Comparison of ENCODE assay signal across 30 cellular contexts in genomic region chr1:55932402-55932801, GRCh38.
"Had no signal": no experiment of that assay in that cellular context is flagged by ENCODE, and none has a peak within 500 bp of the region (broad histone marks: within the 10 kb centered on the region; RNA-seq: fewer than 3 reads in every experiment).

No MANE protein-coding gene starts in this region.

- H3K9me3 ChIP-seq: neutrophil, pancreas, prostate gland, right atrium auricular region, right lobe of liver, sigmoid colon, suprapubic skin, thoracic aorta, thyroid gland, tibial nerve, upper lobe of right lung, uterus had no signal

- ATAC-seq: naive thymus-derived CD8-positive, alpha-beta T cell; natural killer cell treated with Interleukin-12 subunit alpha and Interleukin-12 subunit beta and Interleukin-15 and Interleukin-18, amount 100 ng/mL, for 72 hours; pancreas; right lobe of liver; stimulated activated memory B cell treated with anti-CD40 and anti-IgM and Interleukin-4, amounts not matched to agents 10 μg/mL and 1 μg/mL and 100 μg/mL, for 72 hours; stimulated activated naive CD8-positive, alpha-beta T cell treated with anti-CD3 and anti-CD28 coated beads, Interleukin-15, amount 100 ng/mL, for 72 hours; stimulated activated naive CD8-positive, alpha-beta T cell treated with anti-CD3 and anti-CD28 coated beads, Interleukin-15, Interleukin-2, amounts not matched to agents 100 U/mL and 50 U/mL, for 24 hours; upper lobe of right lung had no signal

- H3K4me1 ChIP-seq: pancreas, prostate gland, right lobe of liver, spleen, upper lobe of right lung, uterus had no signal

- H3K27me3 ChIP-seq: neutrophil, pancreas, right atrium auricular region, right lobe of liver, sigmoid colon, spleen, suprapubic skin, thyroid gland, tibial nerve, upper lobe of right lung, uterus had no signal

- H3K4me3 ChIP-seq: pancreas, prostate gland, right atrium auricular region, right lobe of liver, sigmoid colon, spleen, suprapubic skin, thoracic aorta, thyroid gland, tibial nerve, upper lobe of right lung, uterus had no signal

- H3K27ac ChIP-seq: neutrophil, pancreas, prostate gland, right atrium auricular region, right lobe of liver, spleen, suprapubic skin, thoracic aorta, tibial nerve, upper lobe of right lung had no signal

- DNase-seq: naive B cell; naive thymus-derived CD8-positive, alpha-beta T cell; nephron progenitor cell; nucleus accumbens; pancreas; retina; right lobe of liver; sigmoid colon; small intestine; spleen; stimulated activated CD4-positive, alpha-beta T cell treated with anti-CD3 and anti-CD28 coated beads, Interleukin-12 subunit alpha, Interleukin-12 subunit beta, amount 100 ng/mL, for 4 hours; stimulated activated CD4-positive, alpha-beta T cell treated with anti-CD3 and anti-CD28 coated beads, Interleukin-1b, Interleukin-23, amount 100 ng/mL, for 48 hours; stimulated activated CD4-positive, alpha-beta T cell treated with anti-CD3 and anti-CD28 coated beads, Interleukin-4, amount 100 ng/mL, for 1 hour; stimulated activated CD4-positive, alpha-beta T cell treated with anti-CD3 and anti-CD28 coated beads, Interleukin-4, amount 100 ng/mL, for 4 hours; stimulated activated CD8-positive, alpha-beta memory T cell treated with anti-CD3 and anti-CD28 coated beads, Interleukin-4, amount 100 ng/mL, for 48 hours; stimulated activated naive CD4-positive, alpha-beta T cell; stimulated activated naive CD8-positive, alpha-beta T cell treated with anti-CD3 and anti-CD28 coated beads, Interleukin-15, amount 100 ng/mL, for 72 hours; stimulated activated naive CD8-positive, alpha-beta T cell treated with anti-CD3 and anti-CD28 coated beads, Interleukin-15, Interleukin-2, amounts not matched to agents 100 U/mL and 50 U/mL, for 24 hours; substantia nigra; thyroid gland; upper lobe of right lung; uterus had no signal

- H3K36me3 ChIP-seq: neutrophil, pancreas, prostate gland, right atrium auricular region, right lobe of liver, sigmoid colon, spleen, suprapubic skin, thoracic aorta, thyroid gland, tibial nerve, upper lobe of right lung, uterus had no signal
